22 cellular contexts compared by ENCODE assay signal in the genomic region with DNA sequence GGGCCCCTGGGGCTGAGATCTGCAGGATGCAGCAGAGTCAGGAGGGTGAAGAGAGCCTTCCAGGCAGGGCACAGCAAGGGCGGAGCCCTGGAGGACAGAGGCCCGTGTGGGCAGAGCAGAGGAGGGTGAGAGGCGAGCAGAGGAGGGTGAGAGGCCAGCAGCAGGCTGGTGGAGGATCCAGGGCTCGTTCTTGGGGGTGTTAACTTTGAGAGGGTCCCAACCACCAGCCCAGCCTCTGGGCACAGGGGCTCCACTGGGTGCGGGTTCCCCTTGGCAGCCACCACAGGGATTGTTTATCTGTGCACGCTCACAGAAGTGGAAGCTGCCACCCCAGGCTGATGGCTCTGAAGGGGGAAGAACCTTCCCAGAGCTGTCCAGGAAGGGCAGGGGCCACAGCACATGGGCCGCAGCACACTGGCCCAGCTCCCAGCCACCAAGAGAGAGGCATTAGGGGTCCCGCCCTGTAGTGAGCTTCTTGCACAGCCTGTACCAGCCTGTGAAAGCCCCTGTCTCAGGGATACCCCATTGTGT. TPM values are rescaled to one million over a fixed set of nuclear protein-coding genes. Genes with fewer than 3 reads are reported as not detected.
DNase-seq lines count a peak whose midpoint lies in the region; ATAC-seq, FAIRE-seq and TF ChIP-seq lines count a peak whose summit lies in the region.
"Had no signal": no experiment of that assay in that cellular context is flagged by ENCODE, and none has a peak within 500 bp of the region (broad histone marks: within the 10 kb centered on the region; RNA-seq: fewer than 3 reads in every experiment).

No MANE protein-coding gene starts in this region.

- POLR2A ChIA-PET in A549 (lab: Yijun Ruan, JAX) (no interaction called here), HepG2 (lab: Yijun Ruan, JAX) (interaction anchor here (1.2 to 2.0 kb wide), 2 partner anchors 10 to 19 kb away, joined by 4 to 9 read pairs; no protein-coding TSS in a partner anchor)

- H2AFZ ChIP-seq in HepG2 (ENCODE audit: low read length) = no peak overlapping the region

- peaks cover 92% of the 10 kb centered on the region for H3K4me1 Mint-ChIP-seq in dendritic cell treated with granulocyte-macrophage colony-stimulating factor and Interleukin-4, amounts not matched to agents 40 ng/mL and 50 ng/mL, for 4 days (ENCODE audit: low read depth)

- TF ChIP-seq CTCF in A549 (IDR thresholded peaks at IDR 0.05) (no peak), HepG2 (CRISPR knock-in tag; IDR thresholded peaks at IDR 0.05) (no peak), sigmoid colon (IDR thresholded peaks at IDR 0.05) (no peak)

- no peaks in the 10 kb centered on the region for H3K79me2 ChIP-seq in HepG2 (ENCODE audit: insufficient read depth, low read length)

- FAIRE-seq in A549 (lab: Jason Lieb, UNC) = no peak
- no peak for FAIRE-seq in HepG2 (lab: Jason Lieb, UNC)

- H3K27ac ChIP-seq in A549 (peak overlapping the region; percentile 67 to 86), HepG2 (ENCODE audit: extremely low read length, insufficient read depth, low read length) (no peak overlapping the region), sigmoid colon (peak overlapping the region in 3 of 4 donors; percentile 36 to 60 (median 57))
- H3K27ac ChIP-seq: C4-2B, neutrophil had no signal

- H3K9ac ChIP-seq in HepG2 (ENCODE audit: insufficient read depth, low read depth, low read length) = peak overlapping the region; percentile 44; the same call in 1 of the 2 replicates

- no peak for TF ChIP-seq EP300 in A549 (IDR thresholded peaks at IDR 0.05)
- no peak for TF ChIP-seq EP300 in HepG2 (IDR thresholded peaks at IDR 0.05; ENCODE audit: low read depth in 2 of 2, low read length in 2 of 2)
- no peak for TF ChIP-seq EP300 in HepG2 (CRISPR knock-in tag; IDR thresholded peaks at IDR 0.05; ENCODE audit: borderline replicate concordance)
- no peak for TF ChIP-seq EP300 in sigmoid colon (IDR thresholded peaks at IDR 0.05)

- no peaks in the 10 kb centered on the region for H4K20me1 ChIP-seq in HepG2 (ENCODE audit: insufficient read depth, low read length)

- peak overlapping the region; percentile 55 for H3K4me2 ChIP-seq in A549
- H3K4me2 ChIP-seq in HepG2 (ENCODE audit: low read depth, low read length) = peak overlapping the region; percentile 69

- no TSS peak for BruUV-seq in HepG2 (replicated peaks; lab: Mats Ljungman, UMichigan)

- no peak overlapping the region for H3K4me3 ChIP-seq in A549
- peak overlapping the region in 2 of 3 experiments; percentile 37 to 65; a peak in 4 of 6 replicates for H3K4me3 ChIP-seq in HepG2 (replicated peaks in 1 of 3; ENCODE audit: insufficient read depth in 1 of 3, low read depth in 2 of 3, low read length in 3 of 3)
- H3K4me3 ChIP-seq in sigmoid colon = no peak overlapping the region
- H3K4me3 ChIP-seq: testis had no signal

- H3K36me3 Mint-ChIP-seq in dendritic cell treated with granulocyte-macrophage colony-stimulating factor and Interleukin-4, amounts not matched to agents 40 ng/mL and 50 ng/mL, for 4 days (ENCODE audit: low read depth) = no peaks in the 10 kb centered on the region
- H3K36me3 Mint-ChIP-seq: immature natural killer cell had no signal

- 53% methylated on average over 6 of the region's 8 CpGs for WGBS in A549 (ENCODE audit: missing lambda C conversion rate)
- 12% methylated on average over 4 of the region's 8 CpGs for WGBS in HepG2 (ENCODE audit: low lambda C conversion rate)
- 55 to 71% methylated on average over 8 of the region's 8 CpGs for WGBS in sigmoid colon, 2 donors

- DNase-seq in A549 (ENCODE audit: low read depth in 1 of 2, low spot score in 1 of 2) (no peak), HepG2 (ENCODE audit: low spot score) (no peak), sigmoid colon (peak; percentile 65), mucosa of gallbladder (ENCODE audit: low spot score) (no peak)
- no peak for DNase-seq in activated effector memory CD4-positive, alpha-beta T cell treated with Interleukin-2 at 50 U/mL for 16 hours
- DNase-seq in activated CD4-positive, CD25-positive, alpha-beta regulatory T cell (lab: John Stamatoyannopoulos, UW) = no peak
- DNase-seq: 8988T; activated CD4-positive, alpha-beta T cell treated with anti-CD3 and anti-CD28 coated beads, Interleukin-2, amount 10 ng/mL, durations not matched to agents 24 days and 14 days; activated naive CD4-positive, alpha-beta T cell treated with anti-CD3 and anti-CD28 coated beads, Interleukin-2, amount 50 U/mL, for 16 hours; activated T-cell treated with anti-CD3 and anti-CD28 coated beads for 4 hours; cortex of kidney; erythroblast; glutamatergic neuron; immature natural killer cell; NCI-H1105; NCI-H2107; OCI-M1; testis had no signal

- TF ChIP-seq RAD21 in A549 (conservative IDR thresholded peaks at IDR 0.05 in 1 of 2, IDR thresholded peaks at IDR 0.05 in 1 of 2) = no peak
- TF ChIP-seq RAD21 in HepG2 (CRISPR knock-in tag; IDR thresholded peaks at IDR 0.05) = no peak

- CTCF ChIA-PET in A549 (lab: Yijun Ruan, JAX) (no interaction called here), HepG2 (lab: Yijun Ruan, JAX; ENCODE audit: low intra/inter-chr PET ratio, low total read pairs) (no interaction called here)

- H3K9me3 Mint-ChIP-seq in dendritic cell treated with granulocyte-macrophage colony-stimulating factor and Interleukin-4, amounts not matched to agents 40 ng/mL and 50 ng/mL, for 4 days = no peaks in the 10 kb centered on the region
- H3K9me3 Mint-ChIP-seq: activated CD4-positive, alpha-beta T cell treated with anti-CD3 and anti-CD28 coated beads, Interleukin-2, amount 10 ng/mL, durations not matched to agents 24 days and 14 days; immature natural killer cell had no signal

- ATAC-seq in A549 (peak in 1 of 2 experiments; percentile 32; a peak in 3 of 6 replicates), HepG2 (peak; percentile 28), HG02759 (IDR thresholded peaks at IDR 0.05; ENCODE audit: unreplicated experiment) (no peak)

- peak overlapping the region; percentile 90 for H3K27ac Mint-ChIP-seq in dendritic cell treated with granulocyte-macrophage colony-stimulating factor and Interleukin-4, amounts not matched to agents 40 ng/mL and 50 ng/mL, for 4 days
- H3K27ac Mint-ChIP-seq: activated CD4-positive, alpha-beta T cell treated with anti-CD3 and anti-CD28 coated beads, Interleukin-2, amount 10 ng/mL, durations not matched to agents 24 days and 14 days; immature natural killer cell had no signal

- H3K27me3 ChIP-seq in HepG2 (ENCODE audit: control insufficient read depth in 1 of 2, insufficient read depth in 2 of 2, low read length in 2 of 2) (no peaks in the 10 kb centered on the region; a peak in 1 of 5 replicates), sigmoid colon (no peaks in the 10 kb centered on the region)
- H3K27me3 ChIP-seq: testis had no signal

- intact Hi-C loops in dendritic cell treated with granulocyte-macrophage colony-stimulating factor and Interleukin-4, amounts not matched to agents 40 ng/mL and 50 ng/mL, for 4 days (cut with micrococcal nuclease) = loop anchor here (5.0 kb wide), 1 partner anchor 39 kb away; no protein-coding TSS in a partner anchor
- intact Hi-C loops in HepG2 (cut with micrococcal nuclease; ENCODE audit: unreplicated experiment) = no loop called here
- intact Hi-C loops in sigmoid colon (cut with DNase I) = no loop called here

- H3K4me1 ChIP-seq in A549 = peaks cover 55% of the 10 kb centered on the region
- H3K4me1 ChIP-seq in HepG2 (ENCODE audit: insufficient read depth, low read length) = peaks cover 90% of the 10 kb centered on the region
- peaks cover 0 to 23% (median 10%) of the 10 kb centered on the region in 4 donors for H3K4me1 ChIP-seq in sigmoid colon

- H3K9me3 ChIP-seq in A549 (no peaks in the 10 kb centered on the region), HepG2 (ENCODE audit: low read length) (no peaks in the 10 kb centered on the region), sigmoid colon (no peaks in the 10 kb centered on the region)
- H3K9me3 ChIP-seq: neutrophil, testis had no signal

- H3K4me3 Mint-ChIP-seq in dendritic cell treated with granulocyte-macrophage colony-stimulating factor and Interleukin-4, amounts not matched to agents 40 ng/mL and 50 ng/mL, for 4 days = peak overlapping the region; percentile 45
- H3K4me3 Mint-ChIP-seq: activated CD4-positive, alpha-beta T cell treated with anti-CD3 and anti-CD28 coated beads, Interleukin-2, amount 10 ng/mL, durations not matched to agents 24 days and 14 days; immature natural killer cell had no signal

- no peaks in the 10 kb centered on the region for H3K36me3 ChIP-seq in HepG2 (replicated peaks in 1 of 2; ENCODE audit: control insufficient read depth in 1 of 2, insufficient read depth in 2 of 2, low read length in 2 of 2)
- H3K36me3 ChIP-seq in sigmoid colon = no peaks in the 10 kb centered on the region
- H3K36me3 ChIP-seq: neutrophil had no signal

- H3K27me3 Mint-ChIP-seq in dendritic cell treated with granulocyte-macrophage colony-stimulating factor and Interleukin-4, amounts not matched to agents 40 ng/mL and 50 ng/mL, for 4 days = peaks cover 4% of the 10 kb centered on the region

- in situ Hi-C loops in HepG2 (cut with HindIII; ENCODE audit: extremely low pct_ligation_motif_present, low pct_unique_long_range_greater_than_20kb) = no loop called here

- no peak for TF ChIP-seq POLR2A in A549 (IDR thresholded peaks at IDR 0.05; ENCODE audit: low read length)
- TF ChIP-seq POLR2A in HepG2 (IDR thresholded peaks at IDR 0.05; ENCODE audit: insufficient read depth in 1 of 2, low read depth in 2 of 2, low read length in 2 of 2) = no peak
- TF ChIP-seq POLR2A in sigmoid colon (IDR thresholded peaks at IDR 0.05) = no peak

RNA-seq across cellular contexts. Expression of gene PLXND1, which starts 9.3 kb away (rescaled TPM):
- polyA plus RNA-seq in A549 (2011; rRNA removed) (26.8 and 49.3 TPM in 2 replicates), A549 (2017; fragmentation: RNase III; extraction: RNeasy Plus Mini Kit Qiagen cat#74134 plus additional on column Dnase treatment) (47.2 to 72.6 TPM (median 58.6 TPM) in 3 replicates), HepG2 (2011; rRNA removed) (42.0 and 51.9 TPM in 2 replicates), sigmoid colon (10 to 100 TPM in 2 of 3 donors, 1 to 10 TPM in 1; 9.6 to 42.0 (median 15.7) TPM)
- polyA plus RNA-seq in A549 (2012; cell fraction: cytosol; rRNA removed) = 37.6 and 41.4 TPM in 2 replicates
- polyA plus RNA-seq in A549 (2012; cell fraction: nucleus; rRNA removed) = 133 and 136 TPM in 2 replicates
- polyA minus RNA-seq in A549 (2011; rRNA and poly(A)+ RNA removed) = 49.8 and 54.9 TPM in 2 replicates
- total RNA-seq in HepG2 (2016; rRNA removed; fragmentation: Illumina TruSeq; extraction: Trizol) (15.9 and 25.3 TPM in 2 replicates), sigmoid colon (10 to 100 TPM; 36.9 to 77.0 (median 61.8) TPM), mucosa of gallbladder (82.2 TPM)
- total RNA-seq in HepG2 (2016; cell fraction: cytosol; rRNA removed; fragmentation: Illumina TruSeq; extraction: Trizol; ENCODE audit: low read depth) = 6.6 and 10.2 TPM in 2 replicates
- 17.4 and 18.7 TPM in 2 replicates for total RNA-seq in HepG2 (2016; cell fraction: insoluble cytoplasmic fraction; rRNA removed; fragmentation: Illumina TruSeq; extraction: Trizol)
- 20.1 and 23.5 TPM in 2 replicates for total RNA-seq in HepG2 (2016; cell fraction: membrane; rRNA removed; fragmentation: Illumina TruSeq; extraction: Trizol)
- 31.2 and 42.9 TPM in 2 replicates for total RNA-seq in HepG2 (2016; cell fraction: nucleus; rRNA removed; fragmentation: Illumina TruSeq; extraction: Trizol)
- 32.8 and 38.1 TPM in 2 replicates for polyA plus RNA-seq in HepG2 (2011; cell fraction: cytosol; rRNA removed)
- polyA plus RNA-seq in HepG2 (2011; cell fraction: nucleus; rRNA removed) = 227 and 266 TPM in 2 replicates
- 48.7 and 95.9 TPM in 2 replicates for polyA plus RNA-seq in HepG2 (2012)
- polyA plus RNA-seq in HepG2 (2016; cell fraction: cytosol; fragmentation: Illumina TruSeq; extraction: Trizol; ENCODE audit: low read depth) = 4.4 and 4.6 TPM in 2 replicates
- polyA plus RNA-seq in HepG2 (2016; cell fraction: insoluble cytoplasmic fraction; fragmentation: Illumina TruSeq; extraction: Trizol; ENCODE audit: low read depth) = 20.5 and 26.7 TPM in 2 replicates
- polyA plus RNA-seq in HepG2 (2016; cell fraction: membrane; fragmentation: Illumina TruSeq; extraction: Trizol; ENCODE audit: low read depth) = 14.3 and 14.5 TPM in 2 replicates
- polyA plus RNA-seq in HepG2 (2016; cell fraction: nucleus; fragmentation: Illumina TruSeq; extraction: Trizol; ENCODE audit: insufficient read depth, low read depth) = 87.9 and 89.2 TPM in 2 replicates
- 25.6 and 59.9 TPM in 2 replicates for polyA minus RNA-seq in HepG2 (2011; rRNA and poly(A)+ RNA removed; ENCODE audit: low replicate concordance)
- 30.9 and 54.1 TPM in 2 replicates for polyA minus RNA-seq in HepG2 (2011; cell fraction: cytosol; rRNA and poly(A)+ RNA removed)
- 61.7 and 71.7 TPM in 2 replicates for polyA minus RNA-seq in HepG2 (2011; cell fraction: nucleus; rRNA and poly(A)+ RNA removed)

Comparison
In these comparisons a context has a peak if more than half of its experiments do, and no peak if none do; other contexts are left out.
1. H3K4me3 ChIP-seq: peak in HepG2 (2 of 3); none in A549 (single experiment) and sigmoid colon (0 of 4).